1 cellular context compared by ENCODE assay signal in genomic region chr6:27374824-27375612, GRCh38.
TF ChIP-seq lines count a peak whose summit lies in the region.

No MANE protein-coding gene starts in this region.

TF ChIP-seq in IMR-90, 13 proteins besides CTCF, POLR2A, EP300 and RAD21 (continued from another document):
- TF ChIP-seq USF2 (IDR thresholded peaks at IDR 0.05; ENCODE audit: low read depth, low read length) (no peak), CHD1 (IDR thresholded peaks at IDR 0.05; ENCODE audit: low read depth, low read length) (no peak), FOS (IDR thresholded peaks at IDR 0.05; ENCODE audit: low read depth, low read length) (no peak), BHLHE40 (IDR thresholded peaks at IDR 0.05; ENCODE audit: low read depth, low read length) (no peak)
TF ChIP-seq in IMR-90: peak in this region for 0.
